19 cellular contexts compared by ENCODE assay signal in genomic region chr16:23615805-23616204, GRCh38. TPM values are rescaled to one million over a fixed set of nuclear protein-coding genes. Genes with fewer than 3 reads are reported as not detected.
A peak's percentile ranks its signal among the peaks of the same experiment; 100 is the strongest.
DNase-seq lines count a peak whose midpoint lies in the region; ATAC-seq, FAIRE-seq and TF ChIP-seq lines count a peak whose summit lies in the region.
"Had no signal": no experiment of that assay in that cellular context is flagged by ENCODE, and none has a peak within 500 bp of the region (broad histone marks: within the 10 kb centered on the region; RNA-seq: fewer than 3 reads in every experiment).

No MANE protein-coding gene starts in this region.

- H3K36me3 ChIP-seq in Caco-2 (ENCODE audit: control insufficient read depth, insufficient read depth, low read length): no peaks in the 10 kb centered on the region
- H3K36me3 ChIP-seq in PC-3 (ENCODE audit: low read depth, low read length): no peaks in the 10 kb centered on the region; the same call in 1 of the 2 replicates
- H3K36me3 ChIP-seq in endothelial cell of umbilical vein (ENCODE audit: control insufficient read depth in 2 of 2, extremely low read depth in 1 of 2, insufficient read depth in 2 of 2, low read length in 2 of 2): peaks cover 0 to 5% of the 10 kb centered on the region in 2 experiments
- H3K36me3 ChIP-seq in small intestine (ENCODE audit: control insufficient read depth in 2 of 2, insufficient read depth in 2 of 2, low read length in 2 of 2): peaks cover 5 to 15% of the 10 kb centered on the region in 2 donors

- no peaks in the 10 kb centered on the region for H3K9me3 ChIP-seq in Caco-2
- no peaks in the 10 kb centered on the region for H3K9me3 ChIP-seq in PC-3 (ENCODE audit: low read length)
- H3K9me3 ChIP-seq in endothelial cell of umbilical vein (replicated peaks; ENCODE audit: control insufficient read depth, insufficient read depth, low read length): no peaks in the 10 kb centered on the region
- no peaks in the 10 kb centered on the region for H3K9me3 ChIP-seq in small intestine (ENCODE audit: control insufficient read depth, low read depth)
- H3K9me3 ChIP-seq: HAP-1, Peyer's patch had no signal

- FAIRE-seq in endothelial cell of umbilical vein (lab: Jason Lieb, UNC) (peak; percentile 58), small intestine (lab: Jason Lieb, UNC) (no peak)
- FAIRE-seq: D721Med had no signal

- H3K4me3 Mint-ChIP-seq in Caco-2 (ENCODE audit: unreplicated experiment): no peak overlapping the region

- H3K27me3 ChIP-seq in Caco-2 (replicated peaks; ENCODE audit: control insufficient read depth, insufficient read depth, low read length) (no peaks in the 10 kb centered on the region), PC-3 (ENCODE audit: low read length) (no peaks in the 10 kb centered on the region), endothelial cell of umbilical vein (ENCODE audit: control insufficient read depth in 2 of 2, insufficient read depth in 2 of 2, low read length in 2 of 2) (no peaks in the 10 kb centered on the region), small intestine (ENCODE audit: control insufficient read depth in 2 of 2, insufficient read depth in 2 of 2, low read length in 2 of 2) (no peaks in the 10 kb centered on the region)
- H3K27me3 ChIP-seq: Peyer's patch had no signal

- POLR2A ChIA-PET in Caco-2 (lab: Charles Lee): no interaction called here
- POLR2A ChIA-PET in PC-3 (lab: Charles Lee; ENCODE audit: unreplicated experiment): no interaction called here
- POLR2A ChIA-PET in endothelial cell of umbilical vein (lab: Charles Lee): no interaction called here

- BruUV-seq in Caco-2 (replicated peaks; lab: Mats Ljungman, UMichigan) (no TSS peak), PC-3 (replicated peaks; lab: Mats Ljungman, UMichigan) (no TSS peak), endothelial cell of umbilical vein (replicated peaks; lab: Mats Ljungman, UMichigan) (no TSS peak)

- H3K79me2 ChIP-seq in PC-3 (ENCODE audit: low read length): no peaks in the 10 kb centered on the region
- no peaks in the 10 kb centered on the region for H3K79me2 ChIP-seq in endothelial cell of umbilical vein (ENCODE audit: control insufficient read depth, insufficient read depth, low read length)

- H3K9me3 Mint-ChIP-seq in Caco-2 (ENCODE audit: unreplicated experiment): no peaks in the 10 kb centered on the region
- H3K9me3 Mint-ChIP-seq: IgD-negative memory B cell had no signal

- no peaks in the 10 kb centered on the region for H3K9me2 ChIP-seq in PC-3 (replicated peaks; ENCODE audit: low read length)

- H4K20me1 ChIP-seq in PC-3 (ENCODE audit: low read length) (no peaks in the 10 kb centered on the region), endothelial cell of umbilical vein (replicated peaks; ENCODE audit: control insufficient read depth, extremely low read depth, insufficient read depth, low read length) (no peaks in the 10 kb centered on the region)

- no peaks in the 10 kb centered on the region for H3K4me1 ChIP-seq in Caco-2
- no peaks in the 10 kb centered on the region; the same call in 1 of the 2 replicates for H3K4me1 ChIP-seq in PC-3 (ENCODE audit: insufficient read depth, low read length)
- H3K4me1 ChIP-seq in endothelial cell of umbilical vein (ENCODE audit: control insufficient read depth, extremely low read depth, insufficient read depth, low read length): peaks cover 5% of the 10 kb centered on the region
- no peaks in the 10 kb centered on the region for H3K4me1 ChIP-seq in small intestine (ENCODE audit: control insufficient read depth in 2 of 2, insufficient read depth in 1 of 2, low read depth in 1 of 2, low read length in 1 of 2)
- H3K4me1 ChIP-seq: HAP-1, Peyer's patch had no signal

- 80 to 93% (median 88%) methylated on average over 9 of the region's 9 CpGs for WGBS in small intestine, 3 donors

- no peaks in the 10 kb centered on the region for H3F3A ChIP-seq in PC-3 (ENCODE audit: low read length, unreplicated experiment)

- H3K9me1 ChIP-seq in endothelial cell of umbilical vein (replicated peaks; ENCODE audit: control insufficient read depth, extremely low read depth, insufficient read depth, low read length): no peaks in the 10 kb centered on the region

- H3K9ac ChIP-seq in PC-3 (ENCODE audit: low read length) (no peak overlapping the region), endothelial cell of umbilical vein (replicated peaks; ENCODE audit: extremely low read depth, insufficient read depth, low read length) (no peak overlapping the region)
- H3K9ac ChIP-seq: GM23248, KMS-11 had no signal

- no peak overlapping the region for H3K27ac Mint-ChIP-seq in Caco-2 (ENCODE audit: unreplicated experiment)
- H3K27ac Mint-ChIP-seq: IgD-negative memory B cell had no signal

- CTCF ChIA-PET in Caco-2 (lab: Charles Lee): no interaction called here
- CTCF ChIA-PET in PC-3 (lab: Charles Lee): no interaction called here
- CTCF ChIA-PET in endothelial cell of umbilical vein (lab: Charles Lee): interaction anchor here (1.3 kb wide), 1 partner anchor 19 kb away, joined by 6 read pairs; the partner anchor contains the start of gene NDUFAB1

- dilution Hi-C loops in endothelial cell of umbilical vein (cut with MboI; ENCODE audit: extremely low pct_ligation_motif_present, low sequenced_read_pairs): no loop called here

- H3K27ac ChIP-seq in PC-3 (ENCODE audit: low read length) (peak overlapping the region; percentile 28; the same call in 1 of the 2 replicates), endothelial cell of umbilical vein (ENCODE audit: insufficient read depth, low read depth, low read length) (no peak overlapping the region), small intestine (ENCODE audit: low read depth in 1 of 2, low read length in 1 of 2) (no peak overlapping the region)
- H3K27ac ChIP-seq: GM23248, KMS-11, Peyer's patch had no signal

- no peaks in the 10 kb centered on the region for H3K4me1 Mint-ChIP-seq in Caco-2 (ENCODE audit: low read depth, unreplicated experiment)

- H3K27me3 Mint-ChIP-seq in Caco-2 (ENCODE audit: insufficient read depth, unreplicated experiment): no peaks in the 10 kb centered on the region
- H3K27me3 Mint-ChIP-seq: IgD-negative memory B cell had no signal

- no peak for TF ChIP-seq POLR2A in endothelial cell of umbilical vein (IDR thresholded peaks at IDR 0.05; ENCODE audit: low read depth, low read length)

- H3K36me3 Mint-ChIP-seq in Caco-2 (ENCODE audit: insufficient read depth, unreplicated experiment): peaks cover 46% of the 10 kb centered on the region

- TF ChIP-seq CTCF in Caco-2 (IDR thresholded peaks at IDR 0.05; ENCODE audit: insufficient read depth in 1 of 2, low read depth in 1 of 2, low read length in 1 of 2, severe bottlenecking in 1 of 2, unreplicated experiment in 1 of 2) (no peak), PC-3 (conservative IDR thresholded peaks at IDR 0.05; ENCODE audit: low read depth, low read length) (no peak), endothelial cell of umbilical vein (IDR thresholded peaks at IDR 0.05; ENCODE audit: extremely low read depth in 1 of 2, insufficient read depth in 1 of 2, low read depth in 1 of 2, low read length in 2 of 2) (no peak)

- no peak overlapping the region for H3K4me2 ChIP-seq in PC-3 (ENCODE audit: low read length)
- no peak overlapping the region for H3K4me2 ChIP-seq in endothelial cell of umbilical vein (ENCODE audit: insufficient read depth, low read length)
- H3K4me2 ChIP-seq: KMS-11 had no signal

- peak; percentile 14 to 40 for DNase-seq in Caco-2
- DNase-seq in PC-3: peak; percentile 37
- DNase-seq in endothelial cell of umbilical vein (ENCODE audit: low read depth, low spot score): peak; percentile 10
- DNase-seq in small intestine: peak; percentile 4
- DNase-seq in NCI-H69 (lab: John Stamatoyannopoulos, UW): no peak
- DNase-seq in effector CD8-positive, alpha-beta T cell (lab: John Stamatoyannopoulos, UW): no peak
- DNase-seq: DMS53, GM23248, MM.1S, NCI-H2029, NCI-H446 treated with DMSO at 0.1 percent for 48 hours, NCI-H526 treated with DMSO at 0.1 percent for 48 hours, Peyer's patch, SHP77 treated with DMSO at 0.1 percent for 48 hours had no signal

- H3K4me3 ChIP-seq in Caco-2 (ENCODE audit: low read depth, low read length) (no peak overlapping the region), PC-3 (ENCODE audit: low read length) (no peak overlapping the region), endothelial cell of umbilical vein (replicated peaks in 1 of 3; ENCODE audit: insufficient read depth in 1 of 3, low read depth in 1 of 3, low read length in 3 of 3) (no peak overlapping the region), small intestine (ENCODE audit: low read depth in 1 of 2, low read length in 2 of 2) (no peak overlapping the region)
- H3K4me3 ChIP-seq: GM23248, HAP-1, Peyer's patch had no signal

- ATAC-seq in PC-3: peak; percentile 67
- ATAC-seq in GM21526 (IDR thresholded peaks at IDR 0.05; ENCODE audit: low FRiP score, unreplicated experiment): no peak

- intact Hi-C loops in Caco-2 (cut with micrococcal nuclease; ENCODE audit: unreplicated experiment): no loop called here
- intact Hi-C loops in PC-3 (cut with micrococcal nuclease): no loop called here
- intact Hi-C loops in endothelial cell of umbilical vein (cut with micrococcal nuclease): no loop called here

- H2AFZ ChIP-seq in PC-3 (ENCODE audit: low read length) (no peak overlapping the region), endothelial cell of umbilical vein (ENCODE audit: low read depth, low read length) (no peak overlapping the region)
- H2AFZ ChIP-seq: GM23248 had no signal

RNA-seq across cellular contexts. Expression of gene NDUFAB1, which starts 19.7 kb away (rescaled TPM):
- total RNA-seq in Caco-2 (2022) (83.4 and 87.1 TPM in 2 replicates), PC-3 (2014; rRNA removed) (158 and 228 TPM in 2 replicates), endothelial cell of umbilical vein (109 and 112 TPM in 2 replicates)
- polyA plus RNA-seq in endothelial cell of umbilical vein (212 and 228 TPM in 2 replicates), small intestine (100 to 1,000 TPM; 234 to 335 (median 301) TPM)
- polyA plus RNA-seq in endothelial cell of umbilical vein (2011; cell fraction: cytosol; rRNA removed): 154 and 163 TPM in 2 replicates
- 53.8 and 66.2 TPM in 2 replicates for polyA plus RNA-seq in endothelial cell of umbilical vein (2011; cell fraction: nucleus; rRNA removed)
- 146 and 192 TPM in 2 replicates for polyA plus RNA-seq in endothelial cell of umbilical vein (2012)
- polyA minus RNA-seq in endothelial cell of umbilical vein: 34.1 and 38.3 TPM in 2 replicates
- polyA minus RNA-seq in endothelial cell of umbilical vein (2011; cell fraction: cytosol; rRNA and poly(A)+ RNA removed): 83.5 TPM
- polyA minus RNA-seq in endothelial cell of umbilical vein (2011; cell fraction: nucleus; rRNA and poly(A)+ RNA removed): 10.8 and 11.4 TPM in 2 replicates

RNA-seq across cellular contexts. Expression of gene PALB2, which starts 25.3 kb away (rescaled TPM):
- total RNA-seq in Caco-2 (2022): 19.4 and 20.5 TPM in 2 replicates
- total RNA-seq in PC-3 (2014; rRNA removed): 4.9 and 7.0 TPM in 2 replicates
- total RNA-seq in endothelial cell of umbilical vein: 11.8 and 15.6 TPM in 2 replicates
- 4.1 and 5.1 TPM in 2 replicates for polyA plus RNA-seq in endothelial cell of umbilical vein
- polyA plus RNA-seq in endothelial cell of umbilical vein (2011; cell fraction: cytosol; rRNA removed): 4.2 and 4.7 TPM in 2 replicates
- 7.9 and 8.7 TPM in 2 replicates for polyA plus RNA-seq in endothelial cell of umbilical vein (2011; cell fraction: nucleus; rRNA removed)
- polyA plus RNA-seq in endothelial cell of umbilical vein (2012): 6.8 and 9.7 TPM in 2 replicates
- 8.2 and 10.7 TPM in 2 replicates for polyA minus RNA-seq in endothelial cell of umbilical vein
- 15.3 TPM for polyA minus RNA-seq in endothelial cell of umbilical vein (2011; cell fraction: cytosol; rRNA and poly(A)+ RNA removed)
- 8.6 and 12.0 TPM in 2 replicates for polyA minus RNA-seq in endothelial cell of umbilical vein (2011; cell fraction: nucleus; rRNA and poly(A)+ RNA removed)
- 10 to 100 TPM; 10.3 to 15.0 (median 13.0) TPM for polyA plus RNA-seq in small intestine

RNA-seq across cellular contexts. Expression of gene DCTN5, which starts 25.5 kb away (rescaled TPM):
- total RNA-seq in Caco-2 (2022) (91.0 and 101 TPM in 2 replicates), PC-3 (2014; rRNA removed) (19.7 and 29.1 TPM in 2 replicates), endothelial cell of umbilical vein (80.8 and 83.5 TPM in 2 replicates)
- polyA plus RNA-seq in endothelial cell of umbilical vein (39.6 and 51.6 TPM in 2 replicates), small intestine (10 to 100 TPM; 12.2 to 26.4 (median 14.3) TPM)
- 53.6 and 62.0 TPM in 2 replicates for polyA plus RNA-seq in endothelial cell of umbilical vein (2011; cell fraction: cytosol; rRNA removed)
- 75.5 and 91.5 TPM in 2 replicates for polyA plus RNA-seq in endothelial cell of umbilical vein (2011; cell fraction: nucleus; rRNA removed)
- polyA plus RNA-seq in endothelial cell of umbilical vein (2012): 97.2 and 113 TPM in 2 replicates
- 142 and 180 TPM in 2 replicates for polyA minus RNA-seq in endothelial cell of umbilical vein
- 22.7 TPM for polyA minus RNA-seq in endothelial cell of umbilical vein (2011; cell fraction: cytosol; rRNA and poly(A)+ RNA removed)
- polyA minus RNA-seq in endothelial cell of umbilical vein (2011; cell fraction: nucleus; rRNA and poly(A)+ RNA removed): 34.3 and 51.5 TPM in 2 replicates

RNA-seq across cellular contexts. Expression of gene UBFD1, which starts 58.3 kb away (rescaled TPM):
- 78.6 and 83.1 TPM in 2 replicates for total RNA-seq in Caco-2 (2022)
- 69.7 and 85.3 TPM in 2 replicates for total RNA-seq in PC-3 (2014; rRNA removed)
- 64.8 and 69.9 TPM in 2 replicates for total RNA-seq in endothelial cell of umbilical vein
- polyA plus RNA-seq in endothelial cell of umbilical vein: 47.4 and 50.0 TPM in 2 replicates
- polyA plus RNA-seq in endothelial cell of umbilical vein (2011; cell fraction: cytosol; rRNA removed): 44.6 and 45.5 TPM in 2 replicates
- polyA plus RNA-seq in endothelial cell of umbilical vein (2011; cell fraction: nucleus; rRNA removed): 69.0 and 89.8 TPM in 2 replicates
- 38.3 and 39.9 TPM in 2 replicates for polyA plus RNA-seq in endothelial cell of umbilical vein (2012)
- 49.9 and 55.4 TPM in 2 replicates for polyA minus RNA-seq in endothelial cell of umbilical vein
- 24.6 TPM for polyA minus RNA-seq in endothelial cell of umbilical vein (2011; cell fraction: cytosol; rRNA and poly(A)+ RNA removed)
- 62.5 and 77.7 TPM in 2 replicates for polyA minus RNA-seq in endothelial cell of umbilical vein (2011; cell fraction: nucleus; rRNA and poly(A)+ RNA removed)
- 10 to 100 TPM in 1 of 3 donors, 1 to 10 TPM in 2; 4.6 to 14.9 (median 6.7) TPM for polyA plus RNA-seq in small intestine

RNA-seq across cellular contexts. Expression of gene EARS2, which starts 58.7 kb away (rescaled TPM):
- total RNA-seq in Caco-2 (2022) (29.6 and 32.4 TPM in 2 replicates), PC-3 (2014; rRNA removed) (23.7 and 31.6 TPM in 2 replicates), endothelial cell of umbilical vein (10.9 and 14.7 TPM in 2 replicates)
- polyA plus RNA-seq in endothelial cell of umbilical vein (21.6 and 32.1 TPM in 2 replicates), small intestine (10 to 100 TPM in 1 of 3 donors, 1 to 10 TPM in 2; 2.4 to 21.0 (median 2.9) TPM)
- polyA plus RNA-seq in endothelial cell of umbilical vein (2011; cell fraction: cytosol; rRNA removed): 11.7 and 18.4 TPM in 2 replicates
- 19.7 and 20.9 TPM in 2 replicates for polyA plus RNA-seq in endothelial cell of umbilical vein (2011; cell fraction: nucleus; rRNA removed)
- 14.5 and 14.9 TPM in 2 replicates for polyA plus RNA-seq in endothelial cell of umbilical vein (2012)
- polyA minus RNA-seq in endothelial cell of umbilical vein: 48.6 and 55.3 TPM in 2 replicates
- polyA minus RNA-seq in endothelial cell of umbilical vein (2011; cell fraction: cytosol; rRNA and poly(A)+ RNA removed): 30.0 TPM
- polyA minus RNA-seq in endothelial cell of umbilical vein (2011; cell fraction: nucleus; rRNA and poly(A)+ RNA removed): 29.8 and 30.9 TPM in 2 replicates

Comparison
In these comparisons a context has a peak if more than half of its experiments do, and no peak if none do; other contexts are left out.
1. DNase-seq: peak in Caco-2 (2 of 2), PC-3 (single experiment), endothelial cell of umbilical vein (single experiment) and small intestine (single experiment); none in NCI-H69 (single experiment) and effector CD8-positive, alpha-beta T cell (single experiment).